13 cellular contexts compared by ENCODE assay signal in the genomic region with DNA sequence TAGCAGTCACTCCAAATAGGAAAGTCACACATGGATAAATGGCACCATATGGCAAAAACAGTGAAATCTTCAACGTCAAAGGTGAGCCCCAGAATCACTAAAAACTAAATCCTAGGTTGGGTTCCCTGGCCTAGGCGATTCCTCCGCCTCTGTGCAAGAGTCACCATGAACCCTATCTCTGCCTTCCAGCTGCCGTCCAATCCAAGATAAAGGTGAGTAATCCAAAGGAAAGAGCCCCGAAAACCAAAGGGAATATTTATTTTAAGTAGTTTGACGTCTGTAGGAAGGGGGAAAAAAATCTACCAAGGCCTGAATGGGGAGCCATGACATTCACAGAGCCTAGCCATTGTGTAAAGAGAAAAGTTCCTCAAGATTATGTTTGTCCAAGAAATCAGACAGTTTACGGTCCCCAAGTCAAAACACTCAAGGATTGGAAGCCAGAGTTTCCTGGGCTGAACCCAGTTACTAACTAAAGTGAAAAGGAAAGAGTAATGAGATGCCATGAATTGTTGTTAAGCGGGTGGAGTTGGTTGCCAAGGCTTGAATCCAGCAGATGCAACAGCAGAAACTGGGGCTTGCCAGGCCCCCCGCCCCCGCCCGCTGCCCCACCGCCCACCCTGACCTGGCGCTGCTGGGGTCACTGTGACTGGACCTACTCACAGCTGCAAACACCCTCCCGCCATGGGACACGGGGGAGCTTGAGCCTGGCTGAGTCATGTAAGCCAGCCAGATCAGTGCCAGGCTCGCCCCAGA. TPM values are rescaled to one million over a fixed set of nuclear protein-coding genes. Genes with fewer than 3 reads are reported as not detected.
DNase-seq lines count a peak whose midpoint lies in the region; ATAC-seq and TF ChIP-seq lines count a peak whose summit lies in the region.
"Had no signal": no experiment of that assay in that cellular context is flagged by ENCODE, and none has a peak within 500 bp of the region (broad histone marks: within the 10 kb centered on the region; RNA-seq: fewer than 3 reads in every experiment).

No MANE protein-coding gene starts in this region.

- H3K4me1 Mint-ChIP-seq in CD8-positive, alpha-beta T cell (ENCODE audit: low read depth) = peaks cover 97% of the 10 kb centered on the region
- peaks cover 86 to 98% of the 10 kb centered on the region in 2 donors for H3K4me1 Mint-ChIP-seq in natural killer cell treated with Interleukin-12 subunit alpha and Interleukin-12 subunit beta and Interleukin-15 and Interleukin-18, amount 100 ng/mL, for 72 hours (ENCODE audit: low read depth in 2 of 2)

- H3K36me3 Mint-ChIP-seq in CD8-positive, alpha-beta T cell = no peaks in the 10 kb centered on the region
- peaks cover 0 to 4% of the 10 kb centered on the region in 2 donors for H3K36me3 Mint-ChIP-seq in activated naive CD4-positive, alpha-beta T cell treated with anti-CD3 and anti-CD28 coated beads, Interleukin-2, amount 50 U/mL, for 72 hours
- H3K36me3 Mint-ChIP-seq in natural killer cell treated with Interleukin-12 subunit alpha and Interleukin-12 subunit beta and Interleukin-15 and Interleukin-18, amount 100 ng/mL, for 72 hours = no peaks in the 10 kb centered on the region

- H3K4me3 ChIP-seq in BLaER1 (no peak overlapping the region), body of pancreas (no peak overlapping the region)
- H3K4me3 ChIP-seq in CD8-positive, alpha-beta T cell (ENCODE audit: low read depth, low read length) = no peak overlapping the region
- H3K4me3 ChIP-seq: smooth muscle cell had no signal

- H3K36me3 ChIP-seq in BLaER1 = no peaks in the 10 kb centered on the region
- no peaks in the 10 kb centered on the region for H3K36me3 ChIP-seq in CD8-positive, alpha-beta T cell (ENCODE audit: insufficient read depth, low read length)
- no peaks in the 10 kb centered on the region for H3K36me3 ChIP-seq in body of pancreas (replicated peaks in 1 of 2; ENCODE audit: insufficient read depth in 1 of 2, low read depth in 2 of 2)

- H3K4me1 ChIP-seq in BLaER1 (peaks cover 99% of the 10 kb centered on the region), body of pancreas (peaks cover 21% of the 10 kb centered on the region)
- peaks cover 95% of the 10 kb centered on the region for H3K4me1 ChIP-seq in CD8-positive, alpha-beta T cell (ENCODE audit: insufficient read depth, low read length)

- H3K9me3 Mint-ChIP-seq in CD8-positive, alpha-beta T cell = no peaks in the 10 kb centered on the region
- H3K9me3 Mint-ChIP-seq in activated naive CD4-positive, alpha-beta T cell treated with anti-CD3 and anti-CD28 coated beads, Interleukin-2, amount 50 U/mL, for 72 hours = peaks cover 0 to 3% of the 10 kb centered on the region in 2 donors
- H3K9me3 Mint-ChIP-seq in natural killer cell treated with Interleukin-12 subunit alpha and Interleukin-12 subunit beta and Interleukin-15 and Interleukin-18, amount 100 ng/mL, for 72 hours = no peaks in the 10 kb centered on the region

- H3K27me3 ChIP-seq in BLaER1 (no peaks in the 10 kb centered on the region), body of pancreas (no peaks in the 10 kb centered on the region)
- H3K27me3 ChIP-seq in CD8-positive, alpha-beta T cell (ENCODE audit: insufficient read depth, low read length) = no peaks in the 10 kb centered on the region

- no peak for TF ChIP-seq CTCF in CD8-positive, alpha-beta T cell (IDR thresholded peaks at IDR 0.05)
- TF ChIP-seq CTCF in body of pancreas (IDR thresholded peaks at IDR 0.05) = no peak

- peak overlapping the region; percentile 86 for H3K4me2 ChIP-seq in BLaER1
- H3K4me2 ChIP-seq: smooth muscle cell had no signal

- no peaks in the 10 kb centered on the region for H4K20me1 ChIP-seq in BLaER1

- no peaks in the 10 kb centered on the region for H3K27me3 Mint-ChIP-seq in CD8-positive, alpha-beta T cell (ENCODE audit: low read depth)
- H3K27me3 Mint-ChIP-seq in natural killer cell treated with Interleukin-12 subunit alpha and Interleukin-12 subunit beta and Interleukin-15 and Interleukin-18, amount 100 ng/mL, for 72 hours = no peaks in the 10 kb centered on the region

- ATAC-seq in CD8-positive, alpha-beta T cell = no peak
- no peak for ATAC-seq in activated naive CD4-positive, alpha-beta T cell treated with anti-CD3 and anti-CD28 coated beads, Interleukin-2, amount 50 U/mL, for 72 hours
- ATAC-seq in natural killer cell treated with Interleukin-12 subunit alpha and Interleukin-12 subunit beta and Interleukin-15 and Interleukin-18, amount 100 ng/mL, for 72 hours = no peak
- ATAC-seq in body of pancreas (no peak), GM19328 (IDR thresholded peaks at IDR 0.05; ENCODE audit: unreplicated experiment) (no peak)

- H3K9me3 ChIP-seq in BLaER1 (no peaks in the 10 kb centered on the region), body of pancreas (no peaks in the 10 kb centered on the region)
- H3K9me3 ChIP-seq in CD8-positive, alpha-beta T cell (ENCODE audit: low read length) = no peaks in the 10 kb centered on the region

- POLR2A ChIA-PET in CD8-positive, alpha-beta T cell (lab: Charles Lee) = interaction anchor here (1.0 to 17.6 kb wide), 8 partner anchors 24 to 432 kb away, joined by 3 to 274 read pairs (median 5); no protein-coding TSS in a partner anchor

- peak overlapping the region; percentile 90 for H3K27ac ChIP-seq in BLaER1
- H3K27ac ChIP-seq in CD8-positive, alpha-beta T cell (ENCODE audit: low read depth, low read length) = no peak overlapping the region
- no peak overlapping the region for H3K27ac ChIP-seq in body of pancreas
- H3K27ac ChIP-seq: C4-2B had no signal

- intact Hi-C loops in CD8-positive, alpha-beta T cell (cut with DNase I, micrococcal nuclease) = no loop called here
- intact Hi-C loops in body of pancreas (cut with DNase I) = loop anchor here (5.0 to 10.0 kb wide), 2 partner anchors 335 to 592 kb away; no protein-coding TSS in a partner anchor

- WGBS in body of pancreas, 2 donors = 81 to 86% methylated on average over 16 of the region's 16 CpGs

- CTCF ChIA-PET in CD8-positive, alpha-beta T cell (lab: Charles Lee) = interaction anchor here (1.0 to 11.1 kb wide), 12 partner anchors 100 to 1255 kb away, joined by 3 to 263 read pairs (median 40); no protein-coding TSS in a partner anchor

- H3K27ac Mint-ChIP-seq in CD8-positive, alpha-beta T cell = peak overlapping the region; percentile 98
- peak overlapping the region; percentile 84 to 94 for H3K27ac Mint-ChIP-seq in activated naive CD4-positive, alpha-beta T cell treated with anti-CD3 and anti-CD28 coated beads, Interleukin-2, amount 50 U/mL, for 72 hours
- peak overlapping the region; percentile 95 to 97 for H3K27ac Mint-ChIP-seq in natural killer cell treated with Interleukin-12 subunit alpha and Interleukin-12 subunit beta and Interleukin-15 and Interleukin-18, amount 100 ng/mL, for 72 hours

- TF ChIP-seq POLR2A in body of pancreas (IDR thresholded peaks at IDR 0.05) = no peak

- peak overlapping the region; percentile 61 for H3K4me3 Mint-ChIP-seq in CD8-positive, alpha-beta T cell
- H3K4me3 Mint-ChIP-seq in natural killer cell treated with Interleukin-12 subunit alpha and Interleukin-12 subunit beta and Interleukin-15 and Interleukin-18, amount 100 ng/mL, for 72 hours = peak overlapping the region; percentile 85

- peak in 1 of 7 experiments; percentile 45 for DNase-seq in CD8-positive, alpha-beta T cell
- no peak for DNase-seq in activated naive CD4-positive, alpha-beta T cell treated with anti-CD3 and anti-CD28 coated beads, Interleukin-2, amount 50 U/mL, for 72 hours (ENCODE audit: low spot score in 2 of 2)
- no peak for DNase-seq in natural killer cell treated with Interleukin-12 subunit alpha and Interleukin-12 subunit beta and Interleukin-15 and Interleukin-18, amount 100 ng/mL, for 72 hours (ENCODE audit: low spot score)
- DNase-seq in body of pancreas = no peak
- DNase-seq in NCI-H1417 treated with DMSO at 0.1 percent for 48 hours (lab: John Stamatoyannopoulos, UW) = no peak
- DNase-seq: KG1, NCI-H1436 treated with DMSO at 0.1 percent for 48 hours, NCI-H524, substantia nigra had no signal

- no peak overlapping the region for H3K9ac ChIP-seq in BLaER1

RNA-seq across cellular contexts. Expression of a gene that starts 39.7 kb away (rescaled TPM):
- 100 to 1,000 TPM; 338 to 345 TPM for total RNA-seq in CD8-positive, alpha-beta T cell
- 100 to 1,000 TPM; 176 to 461 TPM for total RNA-seq in activated naive CD4-positive, alpha-beta T cell treated with anti-CD3 and anti-CD28 coated beads, Interleukin-2, amount 50 U/mL, for 72 hours
- 100 to 1,000 TPM; 521 to 738 TPM for total RNA-seq in natural killer cell treated with Interleukin-12 subunit alpha and Interleukin-12 subunit beta and Interleukin-15 and Interleukin-18, amount 100 ng/mL, for 72 hours
- 10 to 100 TPM; 20.0 to 22.7 TPM for total RNA-seq in body of pancreas

Comparison
In these comparisons a context has a peak if more than half of its experiments do, and no peak if none do; other contexts are left out.
1. RNA of a gene that starts 39.7 kb away (total RNA-seq): 521 to 738 TPM in natural killer cell treated with Interleukin-12 subunit alpha and Interleukin-12 subunit beta and Interleukin-15 and Interleukin-18, amount 100 ng/mL, for 72 hours, 176 to 461 TPM in activated naive CD4-positive, alpha-beta T cell treated with anti-CD3 and anti-CD28 coated beads, Interleukin-2, amount 50 U/mL, for 72 hours and 338 to 345 TPM in CD8-positive, alpha-beta T cell; 20.0 to 22.7 TPM in body of pancreas; every median in the first group is over 4 times any median in the second.
2. Peak in every context shown above with its lines, with median percentiles within 50 percentile points of each other: H3K27ac Mint-ChIP-seq.